Comparison of ENCODE assay signal across 8 cellular contexts in the genomic region with DNA sequence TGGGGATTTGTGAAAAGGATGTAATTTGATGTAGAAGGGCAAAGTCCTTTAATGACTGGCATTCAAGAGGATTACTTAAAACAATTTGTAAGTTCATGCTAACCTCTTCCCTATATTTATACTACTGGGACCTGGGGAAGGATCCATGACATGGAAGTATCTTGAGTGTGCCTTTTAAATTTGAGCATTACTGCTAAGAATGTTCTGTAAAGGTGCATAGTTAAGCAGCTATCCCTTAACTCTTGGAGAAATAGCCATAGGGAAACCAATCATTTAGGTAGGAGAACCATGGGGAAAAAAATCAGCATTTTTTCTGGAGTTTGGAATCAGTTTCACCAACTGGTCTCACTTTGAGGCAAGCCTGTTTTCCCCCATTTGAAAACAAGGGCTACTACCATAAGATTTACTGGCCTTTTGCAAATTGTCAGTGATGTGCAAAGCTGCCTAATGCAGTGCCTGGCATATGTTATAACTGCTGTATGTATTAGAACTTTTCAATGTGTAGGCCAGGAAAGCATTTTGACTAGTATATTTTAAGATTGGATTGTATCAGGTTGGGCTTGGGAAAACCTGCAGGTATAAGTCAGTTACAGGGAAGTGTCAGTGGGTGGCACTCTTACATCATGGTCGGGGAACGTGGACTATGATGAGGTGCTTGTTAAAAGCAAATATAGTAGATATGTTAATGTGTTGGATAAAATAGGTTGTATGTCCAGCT.
A peak's percentile ranks its signal among the peaks of the same experiment; 100 is the strongest.
DNase-seq lines count a peak whose midpoint lies in the region; ATAC-seq and TF ChIP-seq lines count a peak whose summit lies in the region.

No MANE protein-coding gene starts in this region.

- POLR2A ChIA-PET in CD8-positive, alpha-beta memory T cell (lab: Charles Lee) = no interaction called here

- H4K20me1 ChIP-seq in osteoblast (ENCODE audit: insufficient read depth, low read length) = peaks cover 21% of the 10 kb centered on the region

- H3K9me3 Mint-ChIP-seq in CD8-positive, alpha-beta memory T cell = no peaks in the 10 kb centered on the region
- H3K9me3 Mint-ChIP-seq in activated CD8-positive, alpha-beta memory T cell treated with anti-CD3 and anti-CD28 coated beads, Interleukin-2, amount 10 ng/mL, durations not matched to agents 7 days and 5 days (ENCODE audit: low read depth) = no peaks in the 10 kb centered on the region

- peak overlapping the region; percentile 40 to 97 (median 87) for H3K27ac Mint-ChIP-seq in CD8-positive, alpha-beta memory T cell
- H3K27ac Mint-ChIP-seq in activated CD8-positive, alpha-beta memory T cell treated with anti-CD3 and anti-CD28 coated beads, Interleukin-2, amount 10 ng/mL, durations not matched to agents 7 days and 5 days = peak overlapping the region; percentile 63

- no peaks in the 10 kb centered on the region for H3K9me3 ChIP-seq in CD8-positive, alpha-beta memory T cell (ENCODE audit: low read length)
- no peaks in the 10 kb centered on the region for H3K9me3 ChIP-seq in osteoblast (ENCODE audit: low read depth, low read length)

- CTCF ChIA-PET in CD8-positive, alpha-beta memory T cell (lab: Charles Lee) = interaction anchor here (1.0 to 1.2 kb wide), 2 partner anchors 73 to 404 kb away, joined by 3 to 4 read pairs; partner anchors contain the start of gene METTL14
- CTCF ChIA-PET in activated CD8-positive, alpha-beta memory T cell treated with anti-CD3 and anti-CD28 coated beads, Interleukin-2, amount 10 ng/mL, durations not matched to agents 7 days and 5 days (lab: Charles Lee) = interaction anchor here (1.5 kb wide), 1 partner anchor 74 kb away, joined by 6 read pairs; no protein-coding TSS in a partner anchor

- peak overlapping the region; percentile 28 to 94 (median 58) for H3K4me3 Mint-ChIP-seq in CD8-positive, alpha-beta memory T cell
- peak overlapping the region; percentile 34 for H3K4me3 Mint-ChIP-seq in activated CD8-positive, alpha-beta memory T cell treated with anti-CD3 and anti-CD28 coated beads, Interleukin-2, amount 10 ng/mL, durations not matched to agents 7 days and 5 days

- H3K4me2 ChIP-seq in osteoblast (ENCODE audit: insufficient read depth, low read length) = peak overlapping the region; percentile 84

- no peaks in the 10 kb centered on the region for H3K27me3 Mint-ChIP-seq in CD8-positive, alpha-beta memory T cell
- H3K27me3 Mint-ChIP-seq in activated CD8-positive, alpha-beta memory T cell treated with anti-CD3 and anti-CD28 coated beads, Interleukin-2, amount 10 ng/mL, durations not matched to agents 7 days and 5 days = no peaks in the 10 kb centered on the region

- H3K4me1 Mint-ChIP-seq in CD8-positive, alpha-beta memory T cell = peaks cover 38 to 71% (median 63%) of the 10 kb centered on the region in 3 donors
- peaks cover 37% of the 10 kb centered on the region for H3K4me1 Mint-ChIP-seq in activated CD8-positive, alpha-beta memory T cell treated with anti-CD3 and anti-CD28 coated beads, Interleukin-2, amount 10 ng/mL, durations not matched to agents 7 days and 5 days

- peaks cover 24% of the 10 kb centered on the region for H3K4me1 ChIP-seq in CD8-positive, alpha-beta memory T cell (ENCODE audit: insufficient read depth, low read length)
- peaks cover 38% of the 10 kb centered on the region for H3K4me1 ChIP-seq in osteoblast (ENCODE audit: insufficient read depth, low read length)

- TF ChIP-seq CTCF in fibroblast of pulmonary artery (IDR thresholded peaks at IDR 0.05; ENCODE audit: low read length, missing control alignments) (peak; percentile 56), osteoblast (IDR thresholded peaks at IDR 0.05; ENCODE audit: extremely low read depth, low read depth, low read length) (peak; percentile 70)

- ATAC-seq in GM18870 (IDR thresholded peaks at IDR 0.05; ENCODE audit: unreplicated experiment) = peak; percentile 24
- ATAC-seq in HG03378 (IDR thresholded peaks at IDR 0.05; ENCODE audit: unreplicated experiment) = peak; percentile 27
- no peak for ATAC-seq in activated CD8-positive, alpha-beta memory T cell treated with anti-CD3 and anti-CD28 coated beads, Interleukin-2, amount 10 ng/mL, durations not matched to agents 7 days and 5 days
- no peak for ATAC-seq in GM19397 (IDR thresholded peaks at IDR 0.05; ENCODE audit: unreplicated experiment)

- H3K36me3 Mint-ChIP-seq in CD8-positive, alpha-beta memory T cell = peaks cover 0 to 52% (median 4%) of the 10 kb centered on the region in 3 donors
- peaks cover 40% of the 10 kb centered on the region for H3K36me3 Mint-ChIP-seq in activated CD8-positive, alpha-beta memory T cell treated with anti-CD3 and anti-CD28 coated beads, Interleukin-2, amount 10 ng/mL, durations not matched to agents 7 days and 5 days

- H3K79me2 ChIP-seq in osteoblast (ENCODE audit: insufficient read depth, low read length) = peaks cover 19% of the 10 kb centered on the region

- H3K27ac ChIP-seq in CD8-positive, alpha-beta memory T cell (ENCODE audit: low read depth, low read length) = peak overlapping the region; percentile 98
- H3K27ac ChIP-seq in osteoblast (ENCODE audit: low read depth, low read length) = peak overlapping the region; percentile 96

- DNase-seq in CD8-positive, alpha-beta memory T cell = peak in 4 of 5 donors; percentile 18 to 56 (median 46)
- peak; percentile 50 for DNase-seq in NCI-H460 (ENCODE audit: extremely low read depth, low read depth)
- peak; percentile 57 for DNase-seq in activated CD8-positive, alpha-beta memory T cell treated with anti-CD3 and anti-CD28 coated beads, Interleukin-2, amount 10 ng/mL, durations not matched to agents 7 days and 5 days
- peak; percentile 81 for DNase-seq in fibroblast of pulmonary artery (ENCODE audit: low read depth)
- no peak for DNase-seq in osteoblast (ENCODE audit: insufficient read length, low spot score, missing footprints)

- no peaks in the 10 kb centered on the region for H3K36me3 ChIP-seq in CD8-positive, alpha-beta memory T cell (ENCODE audit: insufficient read depth, low read length)
- peaks cover 18% of the 10 kb centered on the region for H3K36me3 ChIP-seq in osteoblast (ENCODE audit: insufficient read depth, low read length)

- H3K4me3 ChIP-seq in CD8-positive, alpha-beta memory T cell (ENCODE audit: low read length) = peak overlapping the region; percentile 88
- H3K4me3 ChIP-seq in fibroblast of pulmonary artery (replicated peaks; ENCODE audit: low read depth, low read length) = peak overlapping the region; percentile 82
- peak overlapping the region; percentile 94 for H3K4me3 ChIP-seq in osteoblast (ENCODE audit: insufficient read depth, low read length)

- H3K27me3 ChIP-seq in CD8-positive, alpha-beta memory T cell (ENCODE audit: insufficient read depth, low read length, poor library complexity, severe bottlenecking) = no peaks in the 10 kb centered on the region
- no peaks in the 10 kb centered on the region for H3K27me3 ChIP-seq in osteoblast (ENCODE audit: insufficient read depth, low read length)

- H2AFZ ChIP-seq in osteoblast (ENCODE audit: low read length) = no peak overlapping the region

Comparison
In these comparisons a context has a peak if more than half of its experiments do, and no peak if none do; other contexts are left out.
1. ATAC-seq: peak in GM18870 (single experiment) and HG03378 (single experiment); none in activated CD8-positive, alpha-beta memory T cell treated with anti-CD3 and anti-CD28 coated beads, Interleukin-2, amount 10 ng/mL, durations not matched to agents 7 days and 5 days (single experiment) and GM19397 (single experiment).
2. Peak in every context shown above with its lines, with median percentiles within 50 percentile points of each other: H3K4me3 ChIP-seq.